Comparison of ENCODE assay signal across 17 cellular contexts in genomic region chr3:127420355-127420655, GRCh38.
"Had no signal": no experiment of that assay in that cellular context is flagged by ENCODE, and none has a peak within 500 bp of the region (broad histone marks: within the 10 kb centered on the region; RNA-seq: fewer than 3 reads in every experiment).

No MANE protein-coding gene starts in this region.

- H3K36me3 Mint-ChIP-seq: naive thymus-derived CD8-positive, alpha-beta T cell had no signal

- H3K4me3 Mint-ChIP-seq: naive thymus-derived CD8-positive, alpha-beta T cell; neural crest cell had no signal

- H3K4me1 ChIP-seq: foreskin keratinocyte, left ventricle myocardium inferior, pancreas, right lobe of liver had no signal

- H3K27me3 ChIP-seq: pancreas, right lobe of liver had no signal

- H3K27ac ChIP-seq: foreskin keratinocyte, left ventricle myocardium inferior, pancreas, right lobe of liver had no signal

- H3K9me3 ChIP-seq: left ventricle myocardium inferior, mucosa of descending colon, pancreas, right lobe of liver had no signal

- H3K36me3 ChIP-seq: left ventricle myocardium inferior, pancreas, right lobe of liver had no signal

- H3K9me3 Mint-ChIP-seq: neural crest cell had no signal

- H3K27ac Mint-ChIP-seq: naive thymus-derived CD8-positive, alpha-beta T cell; progenitor cell of endocrine pancreas had no signal

- H3K4me3 ChIP-seq: dorsolateral prefrontal cortex, left ventricle myocardium inferior, mucosa of descending colon, pancreas, right lobe of liver had no signal

- ATAC-seq: foreskin keratinocyte; left cardiac atrium; mucosa of descending colon; naive thymus-derived CD8-positive, alpha-beta T cell; pancreas; right lobe of liver had no signal

- DNase-seq: central memory CD4-positive, alpha-beta T cell; cortex of kidney; dorsolateral prefrontal cortex; effector memory CD4-positive, alpha-beta T cell; foreskin keratinocyte; left cardiac atrium; left ventricle myocardium inferior; mucosa of descending colon; naive thymus-derived CD8-positive, alpha-beta T cell; occipital lobe; pancreas; right lobe of liver; stimulated activated CD4-positive, alpha-beta T cell treated with anti-CD3 and anti-CD28 coated beads, Interleukin-2, amount 100 ng/mL, for 24 hours; stimulated activated naive CD4-positive, alpha-beta T cell treated with Interleukin-2 at 50 U/mL for 16 hours; trophoblast cell had no signal
